8 cellular contexts compared by ENCODE assay signal in the genomic region with DNA sequence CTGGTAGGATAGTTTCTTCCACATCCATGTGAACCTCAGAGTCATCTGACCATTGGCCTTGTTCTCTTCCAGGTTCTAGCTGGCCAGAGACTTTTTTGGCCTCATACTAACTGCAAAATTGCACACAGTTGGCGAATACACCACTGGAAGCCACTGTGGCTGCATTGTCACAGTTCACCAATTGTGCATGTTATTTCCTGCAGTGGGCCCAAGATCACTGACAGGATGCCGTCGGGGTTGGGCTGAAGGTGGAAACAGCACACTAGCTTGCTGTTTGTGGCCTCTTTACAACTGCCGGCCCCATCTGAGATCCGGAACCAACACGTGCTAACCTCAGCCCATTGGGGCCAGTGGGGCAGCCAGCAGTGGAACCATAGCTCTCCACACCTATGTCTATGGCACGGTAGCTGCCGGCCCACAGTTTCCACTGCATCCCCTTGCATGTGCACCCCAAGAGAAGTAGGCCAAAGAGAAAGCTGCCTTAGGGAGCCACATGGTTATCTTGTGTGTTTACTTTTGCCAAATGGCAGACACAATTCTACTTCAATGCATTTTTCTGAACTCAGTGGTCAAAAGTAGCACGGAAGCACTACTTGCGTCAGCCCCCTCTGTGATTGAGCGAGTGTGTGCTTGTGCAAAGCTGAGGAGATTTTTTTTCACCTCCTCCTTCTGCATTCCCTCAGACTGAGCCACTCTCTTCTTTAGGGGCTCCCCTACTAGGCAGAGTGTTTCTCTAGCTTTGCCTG.
DNase-seq lines count a peak whose midpoint lies in the region; ATAC-seq and TF ChIP-seq lines count a peak whose summit lies in the region.

No MANE protein-coding gene starts in this region.

- H3K36me3 Mint-ChIP-seq in activated naive CD8-positive, alpha-beta T cell, result peaks cover 4% of the 10 kb centered on the region

- no peak overlapping the region for H3K18ac ChIP-seq in trophoblast cell (ENCODE audit: low read length)

- H3K27me3 Mint-ChIP-seq in activated naive CD8-positive, alpha-beta T cell, result no peaks in the 10 kb centered on the region

- no peak overlapping the region for H3K4ac ChIP-seq in trophoblast cell (ENCODE audit: low read depth, low read length)

- H2BK5ac ChIP-seq in trophoblast cell (ENCODE audit: low read depth, low read length, poor library complexity), result no peak overlapping the region

- peak; percentile 43 for ATAC-seq in GM21423 (IDR thresholded peaks at IDR 0.05; ENCODE audit: unreplicated experiment)

- peak overlapping the region; percentile 64 for H3K4me3 Mint-ChIP-seq in activated naive CD8-positive, alpha-beta T cell

- H3K9me3 Mint-ChIP-seq in activated naive CD8-positive, alpha-beta T cell (ENCODE audit: low read depth), result no peaks in the 10 kb centered on the region

- H3K4me3 ChIP-seq in OCI-LY1 (ENCODE audit: low read depth, low read length, poor library complexity, severe bottlenecking) (peak overlapping the region; percentile 29), trophoblast cell (ENCODE audit: low read depth, low read length) (no peak overlapping the region)

- H3K79me2 ChIP-seq in OCI-LY1 (ENCODE audit: insufficient read depth, low read length), result no peaks in the 10 kb centered on the region
- H3K79me2 ChIP-seq in trophoblast cell (ENCODE audit: control insufficient read depth, insufficient read depth, low read length, poor library complexity), result no peaks in the 10 kb centered on the region

- no CpG with 5 or more reads among the region's 11 CpGs for WGBS in trophoblast cell (ENCODE audit: extremely low coverage, insufficient coverage, insufficient read length)

- H2BK120ac ChIP-seq in trophoblast cell (ENCODE audit: insufficient read depth, low read length, poor library complexity), result peak overlapping the region; percentile 35

- no peaks in the 10 kb centered on the region for H4K20me1 ChIP-seq in OCI-LY1 (ENCODE audit: insufficient read depth, low read length)

- H3K23ac ChIP-seq in trophoblast cell (ENCODE audit: low read length), result no peak overlapping the region

- peak overlapping the region; percentile 99 for H3K27ac ChIP-seq in OCI-LY1 (ENCODE audit: low read depth, low read length, poor library complexity, severe bottlenecking)
- H3K27ac ChIP-seq in trophoblast cell (ENCODE audit: low read depth, low read length), result no peak overlapping the region
- H3K27ac ChIP-seq in substantia nigra (ENCODE audit: low read depth, low read length, poor library complexity, severe bottlenecking), result no peak overlapping the region

- H3K9me3 ChIP-seq in OCI-LY1 (ENCODE audit: low read length), result no peaks in the 10 kb centered on the region
- no peaks in the 10 kb centered on the region for H3K9me3 ChIP-seq in trophoblast cell (ENCODE audit: insufficient read depth, low read depth, low read length)

- no peaks in the 10 kb centered on the region for H3K9me2 ChIP-seq in OCI-LY1 (ENCODE audit: low read depth, low read length)

- H3K36me3 ChIP-seq in OCI-LY1 (ENCODE audit: insufficient read depth, low read length), result no peaks in the 10 kb centered on the region
- H3K36me3 ChIP-seq in trophoblast cell (ENCODE audit: control insufficient read depth in 1 of 2, insufficient read depth in 2 of 2, low read length in 2 of 2), result no peaks in the 10 kb centered on the region

- H2BK12ac ChIP-seq in trophoblast cell (ENCODE audit: low read length), result peak overlapping the region; percentile 46

- peaks cover 92% of the 10 kb centered on the region for H3K4me1 Mint-ChIP-seq in activated naive CD8-positive, alpha-beta T cell (ENCODE audit: low read depth)

- no peak overlapping the region for H2AK5ac ChIP-seq in trophoblast cell (ENCODE audit: low read length)

- H4K12ac ChIP-seq in trophoblast cell (ENCODE audit: low read depth, low read length), result no peak overlapping the region

- H3K27ac Mint-ChIP-seq in activated naive CD8-positive, alpha-beta T cell, result peak overlapping the region; percentile 82

- H3K4me2 ChIP-seq in OCI-LY1 (ENCODE audit: low read length) (peak overlapping the region; percentile 58), trophoblast cell (ENCODE audit: low read length) (no peak overlapping the region)

- peak overlapping the region; percentile 62 for H4K91ac ChIP-seq in trophoblast cell (ENCODE audit: low read depth, low read length)

- peaks cover 100% of the 10 kb centered on the region for H3K4me1 ChIP-seq in OCI-LY1 (ENCODE audit: insufficient read depth, low read length, severe bottlenecking)
- peaks cover 5 to 17% of the 10 kb centered on the region in 2 experiments for H3K4me1 ChIP-seq in trophoblast cell (ENCODE audit: control insufficient read depth in 1 of 2, insufficient read depth in 2 of 2, low read length in 2 of 2)

- no peak for DNase-seq in trophoblast cell
- no peak for DNase-seq in substantia nigra (lab: John Stamatoyannopoulos, UW)
- no peak for DNase-seq in ecto neural progenitor cell (ENCODE audit: low spot score)
- no peak for DNase-seq in NCI-H774 (lab: John Stamatoyannopoulos, UW)
- no peak for DNase-seq in occipital lobe (lab: John Stamatoyannopoulos, UW)

- no peak; the same call in 1 of the 2 replicates for TF ChIP-seq CTCF in OCI-LY1 (IDR thresholded peaks at IDR 0.05; ENCODE audit: low read length)

- H2AFZ ChIP-seq in OCI-LY1 (ENCODE audit: low read length) (no peak overlapping the region), trophoblast cell (ENCODE audit: insufficient read depth, low read length, poor library complexity) (peak overlapping the region; percentile 17)

- H3K27me3 ChIP-seq in OCI-LY1 (ENCODE audit: insufficient read depth, low read length) (no peaks in the 10 kb centered on the region), trophoblast cell (ENCODE audit: insufficient read depth, low read length) (no peaks in the 10 kb centered on the region)

- peak overlapping the region; percentile 74 for H3K9ac ChIP-seq in OCI-LY1 (ENCODE audit: low read length)
- no peak overlapping the region for H3K9ac ChIP-seq in trophoblast cell (ENCODE audit: low read length)

- H3K79me1 ChIP-seq in trophoblast cell (ENCODE audit: low read length), result peaks cover 28% of the 10 kb centered on the region

- peak overlapping the region; percentile 41 for H3K14ac ChIP-seq in trophoblast cell (ENCODE audit: low read length)

- H3F3A ChIP-seq in OCI-LY1 (ENCODE audit: insufficient read depth, low read length), result 0 out of 2 replicates have a peak, but pooled peaks cover 4% of the 10 kb centered on the region

- peak overlapping the region; percentile 40 for H4K8ac ChIP-seq in trophoblast cell (ENCODE audit: low read depth, low read length)
